Comparison of ENCODE assay signal across 8 cellular contexts in the genomic region with DNA sequence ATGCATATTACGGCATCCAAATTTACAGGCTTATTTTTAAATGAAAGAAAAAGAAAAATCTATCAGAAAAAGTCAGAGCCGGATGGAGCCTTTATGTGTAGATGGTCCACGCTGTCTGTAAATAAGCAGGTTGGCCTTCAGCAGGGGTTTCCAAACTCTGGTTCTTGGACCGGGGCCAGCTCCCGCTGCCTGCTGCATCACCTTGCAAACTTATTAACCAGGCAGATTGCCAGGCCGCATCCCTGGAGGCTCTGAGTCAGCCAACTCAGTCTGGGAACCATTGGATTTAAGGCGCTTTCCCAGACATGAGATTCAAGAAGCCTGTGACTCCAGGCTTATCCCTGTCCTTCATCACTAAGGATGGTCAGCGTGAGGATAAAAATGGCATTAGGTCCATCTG.
DNase-seq lines count a peak whose midpoint lies in the region; ATAC-seq and TF ChIP-seq lines count a peak whose summit lies in the region.

No MANE protein-coding gene starts in this region.

- H2AFZ ChIP-seq in GM23248, result no peak overlapping the region

- H3K4me3 Mint-ChIP-seq in activated CD4-positive, alpha-beta memory T cell treated with anti-CD3 and anti-CD28 coated beads for 36 hours, result no peak overlapping the region

- no peak for ATAC-seq in GM18520 (IDR thresholded peaks at IDR 0.05; ENCODE audit: unreplicated experiment)

- no peaks in the 10 kb centered on the region for H4K20me1 ChIP-seq in GM23248 (ENCODE audit: insufficient read depth)

- H3K36me3 ChIP-seq in GM23248 (ENCODE audit: low read depth), result no peaks in the 10 kb centered on the region
- no peaks in the 10 kb centered on the region for H3K36me3 ChIP-seq in ovary

- H3K27me3 Mint-ChIP-seq in activated CD4-positive, alpha-beta memory T cell treated with anti-CD3 and anti-CD28 coated beads for 36 hours, result peaks cover 3% of the 10 kb centered on the region

- no peaks in the 10 kb centered on the region for H3K9me2 ChIP-seq in GM23248 (ENCODE audit: insufficient read depth)

- TF ChIP-seq CTCF in ovary (IDR thresholded peaks at IDR 0.05), result no peak

- peak; percentile 62 for DNase-seq in GM23248
- peak; percentile 96 for DNase-seq in NCI-H226
- peak; percentile 4 for DNase-seq in cerebellar cortex (ENCODE audit: low spot score)
- peak; percentile 42 to 78 (median 71) for DNase-seq in ovary
- no peak for DNase-seq in activated T-cell treated with anti-CD3 and anti-CD28 coated beads, Interleukin-2, amount 50 U/mL, for 48 hours
- no peak for DNase-seq in T-helper 1 cell
- DNase-seq in activated CD4-positive, alpha-beta memory T cell treated with anti-CD3 and anti-CD28 coated beads for 36 hours, result no peak

- no peak overlapping the region for H3K4me2 ChIP-seq in GM23248 (ENCODE audit: unreplicated experiment)

- TF ChIP-seq EP300 in ovary (IDR thresholded peaks at IDR 0.05), result no peak

- no peak for TF ChIP-seq POLR2A in ovary (IDR thresholded peaks at IDR 0.05)

- H3K4me1 ChIP-seq in GM23248 (ENCODE audit: insufficient read depth), result no peaks in the 10 kb centered on the region
- no peaks in the 10 kb centered on the region for H3K4me1 ChIP-seq in ovary (ENCODE audit: insufficient read depth)

- H3K4me3 ChIP-seq in GM23248 (no peak overlapping the region), ovary (no peak overlapping the region)

- H3K36me3 Mint-ChIP-seq in activated CD4-positive, alpha-beta memory T cell treated with anti-CD3 and anti-CD28 coated beads for 36 hours, result no peaks in the 10 kb centered on the region

- WGBS in GM23248 (ENCODE audit: low coverage in 1 of 2, low lambda C conversion rate in 2 of 2, missing lambda C conversion rate in 2 of 2), 2 experiments, result 57 to 58% methylated on average over 8 of the region's 8 CpGs
- WGBS in ovary, 3 donors, result 44 to 52% (median 45%) methylated on average over 8 of the region's 8 CpGs

- H3K27ac ChIP-seq in GM23248 (no peak overlapping the region), ovary (no peak overlapping the region)

- no peak overlapping the region for H3K27ac Mint-ChIP-seq in activated CD4-positive, alpha-beta memory T cell treated with anti-CD3 and anti-CD28 coated beads for 36 hours

- H3K4me1 Mint-ChIP-seq in activated CD4-positive, alpha-beta memory T cell treated with anti-CD3 and anti-CD28 coated beads for 36 hours (ENCODE audit: low read depth), result no peaks in the 10 kb centered on the region

- H3K9ac ChIP-seq in GM23248, result no peak overlapping the region

- no peaks in the 10 kb centered on the region for H3K9me3 Mint-ChIP-seq in activated CD4-positive, alpha-beta memory T cell treated with anti-CD3 and anti-CD28 coated beads for 36 hours

- POLR2A ChIA-PET in activated CD4-positive, alpha-beta memory T cell treated with anti-CD3 and anti-CD28 coated beads for 36 hours (lab: Charles Lee), result no interaction called here

- no peaks in the 10 kb centered on the region for H3K79me2 ChIP-seq in GM23248 (ENCODE audit: insufficient read depth)

- peaks cover 51% of the 10 kb centered on the region; the same call in 1 of the 2 replicates for H3K27me3 ChIP-seq in GM23248 (replicated peaks; ENCODE audit: insufficient read depth)
- no peaks in the 10 kb centered on the region for H3K27me3 ChIP-seq in ovary

- H3K9me3 ChIP-seq in GM23248 (ENCODE audit: low read depth) (no peaks in the 10 kb centered on the region), ovary (no peaks in the 10 kb centered on the region)

- CTCF ChIA-PET in activated CD4-positive, alpha-beta memory T cell treated with anti-CD3 and anti-CD28 coated beads for 36 hours (lab: Charles Lee), result no interaction called here

- intact Hi-C loops in ovary (cut with DNase I), result no loop called here
- intact Hi-C loops in activated CD4-positive, alpha-beta memory T cell treated with anti-CD3 and anti-CD28 coated beads for 36 hours (cut with micrococcal nuclease), result no loop called here

- in situ Hi-C loops in GM23248 (cut with MboI), result no loop called here

- H3F3A ChIP-seq in GM23248 (ENCODE audit: insufficient read depth), result no peaks in the 10 kb centered on the region

Comparison
In these comparisons a context has a peak if more than half of its experiments do, and no peak if none do; other contexts are left out.
1. DNase-seq: peak in GM23248 (single experiment), NCI-H226 (single experiment), cerebellar cortex (single experiment) and ovary (5 of 5); none in activated T-cell treated with anti-CD3 and anti-CD28 coated beads, Interleukin-2, amount 50 U/mL, for 48 hours (0 of 2), T-helper 1 cell (0 of 5) and activated CD4-positive, alpha-beta memory T cell treated with anti-CD3 and anti-CD28 coated beads for 36 hours (single experiment).